Comparison of ENCODE assay signal across 8 cellular contexts in genomic region chr11:64767344-64768299, GRCh38. TPM values are rescaled to one million over a fixed set of nuclear protein-coding genes. Genes with fewer than 3 reads are reported as not detected.
DNase-seq lines count a peak whose midpoint lies in the region; ATAC-seq and TF ChIP-seq lines count a peak whose summit lies in the region.

No MANE protein-coding gene starts in this region.

- H3K36me3 ChIP-seq in neural cell (ENCODE audit: insufficient read depth, low read length) = peaks cover 28% of the 10 kb centered on the region
- H3K36me3 ChIP-seq in subcutaneous abdominal adipose tissue (ENCODE audit: control insufficient read depth in 5 of 5, insufficient read depth in 5 of 5, low read length in 5 of 5) = peaks cover 28 to 99% (median 97%) of the 10 kb centered on the region in 5 donors

- H3K9ac ChIP-seq in neural cell (ENCODE audit: low read length) (no peak overlapping the region), subcutaneous abdominal adipose tissue (ENCODE audit: low read length in 5 of 5) (no peak overlapping the region)

- peak; percentile 56 for TF ChIP-seq RAD21 in neural cell (conservative IDR thresholded peaks at IDR 0.05)

- H3K4me3 ChIP-seq in epithelial cell of proximal tubule (ENCODE audit: low read depth, low read length) = no peak overlapping the region
- no peak overlapping the region for H3K4me3 ChIP-seq in neural cell (ENCODE audit: low read length)
- no peak overlapping the region for H3K4me3 ChIP-seq in subcutaneous abdominal adipose tissue (ENCODE audit: low read depth in 1 of 5, low read length in 5 of 5)

- H4K20me1 ChIP-seq in neural cell (ENCODE audit: insufficient read depth) = peaks cover 25% of the 10 kb centered on the region

- no peak overlapping the region for H3K27ac ChIP-seq in neural cell (ENCODE audit: low read length)
- H3K27ac ChIP-seq in subcutaneous abdominal adipose tissue (ENCODE audit: low read depth, low read length) = peak overlapping the region; percentile 16

- no peak for ATAC-seq in GM18502 (IDR thresholded peaks at IDR 0.05; ENCODE audit: poor library complexity, unreplicated experiment)

- peak; percentile 84 for TF ChIP-seq CTCF in epithelial cell of proximal tubule (conservative IDR thresholded peaks at IDR 0.05; ENCODE audit: low read depth, low read length)
- TF ChIP-seq CTCF in neural cell (IDR thresholded peaks at IDR 0.05; ENCODE audit: poor library complexity, severe bottlenecking) = peak; percentile 69

- no peak overlapping the region for H2AFZ ChIP-seq in neural cell (ENCODE audit: low read depth, low read length)

- H3F3A ChIP-seq in neural cell (ENCODE audit: insufficient read depth, low read length, poor library complexity, severe bottlenecking) = no peaks in the 10 kb centered on the region

- H3K9me3 ChIP-seq in neural cell (ENCODE audit: low read length) = no peaks in the 10 kb centered on the region
- H3K9me3 ChIP-seq in subcutaneous abdominal adipose tissue (ENCODE audit: control insufficient read depth in 5 of 5, low read length in 5 of 5) = no peaks in the 10 kb centered on the region

- H3K27me3 ChIP-seq in neural cell (ENCODE audit: insufficient read depth, low read depth, low read length) (no peaks in the 10 kb centered on the region), subcutaneous abdominal adipose tissue (ENCODE audit: control insufficient read depth in 5 of 5, insufficient read depth in 4 of 5, low read length in 5 of 5) (no peaks in the 10 kb centered on the region)

- no peak for TF ChIP-seq EP300 in neural cell (conservative IDR thresholded peaks at IDR 0.05; ENCODE audit: poor library complexity, severe bottlenecking)

- H3K9me2 ChIP-seq in neural cell (ENCODE audit: insufficient read depth, low read length) = no peaks in the 10 kb centered on the region

- H3K4me2 ChIP-seq in neural cell (ENCODE audit: low read length) = no peak overlapping the region

- H3K4me1 ChIP-seq in subcutaneous abdominal adipose tissue (ENCODE audit: control insufficient read depth in 5 of 5, insufficient read depth in 5 of 5, low read length in 5 of 5) = peaks cover 4 to 31% (median 22%) of the 10 kb centered on the region in 5 donors

- peak; percentile 11 to 12 for DNase-seq in NCI-H2081 (lab: John Stamatoyannopoulos, UW)
- no peak for DNase-seq in NCI-H2081 treated with DMSO at 0.1 percent for 48 hours (lab: John Stamatoyannopoulos, UW)
- DNase-seq in NCI-H2196 treated with DMSO at 0.1 percent for 48 hours (lab: John Stamatoyannopoulos, UW; ENCODE audit: unreplicated experiment) = peak; percentile 19
- DNase-seq in activated CD8-positive, alpha-beta memory T cell treated with anti-CD3 and anti-CD28 coated beads for 4 hours (ENCODE audit: low read depth in 2 of 2) = peak; percentile 57 to 60
- no peak for DNase-seq in epithelial cell of proximal tubule (ENCODE audit: low read depth)

- H3K79me2 ChIP-seq in neural cell (replicated peaks; ENCODE audit: insufficient read depth, low read length) = peaks cover 16% of the 10 kb centered on the region

TF ChIP-seq in neural cell, 6 proteins besides CTCF, POLR2A, EP300 and RAD21:
- TF ChIP-seq SMC3 (conservative IDR thresholded peaks at IDR 0.05; ENCODE audit: poor library complexity) (peak; percentile 71), REST (IDR thresholded peaks at IDR 0.05; ENCODE audit: borderline replicate concordance) (no peak)
TF ChIP-seq in neural cell: peak in this region for 1.

RNA-seq across cellular contexts. Expression of gene PYGM, which starts 7.8 kb away (rescaled TPM):
- total RNA-seq in epithelial cell of proximal tubule = not detected in 2 replicates
- polyA plus RNA-seq in neural cell = 0.14 and 0.43 TPM in 2 replicates
- 0.58 TPM in 1 of 2 replicates, not detected in the other for polyA minus RNA-seq in neural cell

RNA-seq across cellular contexts. Expression of gene SF1, which starts 10.7 kb away (rescaled TPM):
- 111 and 136 TPM in 2 replicates for total RNA-seq in epithelial cell of proximal tubule
- polyA plus RNA-seq in neural cell = 53.2 and 72.7 TPM in 2 replicates
- polyA minus RNA-seq in neural cell = 120 and 150 TPM in 2 replicates

RNA-seq across cellular contexts. Expression of gene RASGRP2, which starts 23.7 kb away (rescaled TPM):
- not detected in 2 replicates for total RNA-seq in epithelial cell of proximal tubule
- 4.5 and 13.9 TPM in 2 replicates for polyA plus RNA-seq in neural cell
- 2.9 and 4.4 TPM in 2 replicates for polyA minus RNA-seq in neural cell

RNA-seq across cellular contexts. Expression of gene MAP4K2, which starts 35.4 kb away (rescaled TPM):
- 25.2 and 52.4 TPM in 2 replicates for total RNA-seq in epithelial cell of proximal tubule
- 12.4 and 13.2 TPM in 2 replicates for polyA plus RNA-seq in neural cell
- polyA minus RNA-seq in neural cell = 9.5 and 9.7 TPM in 2 replicates

RNA-seq across cellular contexts. Expression of gene MEN1, which starts 42.7 kb away (rescaled TPM):
- 23.5 and 26.4 TPM in 2 replicates for total RNA-seq in epithelial cell of proximal tubule
- 16.8 and 20.2 TPM in 2 replicates for polyA plus RNA-seq in neural cell
- polyA minus RNA-seq in neural cell = 23.0 and 32.6 TPM in 2 replicates

Comparison
In these comparisons a context has a peak if more than half of its experiments do, and no peak if none do; other contexts are left out.
1. DNase-seq: peak in NCI-H2081 (2 of 2), NCI-H2196 treated with DMSO at 0.1 percent for 48 hours (single experiment) and activated CD8-positive, alpha-beta memory T cell treated with anti-CD3 and anti-CD28 coated beads for 4 hours (2 of 2); none in NCI-H2081 treated with DMSO at 0.1 percent for 48 hours (single experiment) and epithelial cell of proximal tubule (single experiment).